8 cellular contexts compared by ENCODE assay signal in the genomic region with DNA sequence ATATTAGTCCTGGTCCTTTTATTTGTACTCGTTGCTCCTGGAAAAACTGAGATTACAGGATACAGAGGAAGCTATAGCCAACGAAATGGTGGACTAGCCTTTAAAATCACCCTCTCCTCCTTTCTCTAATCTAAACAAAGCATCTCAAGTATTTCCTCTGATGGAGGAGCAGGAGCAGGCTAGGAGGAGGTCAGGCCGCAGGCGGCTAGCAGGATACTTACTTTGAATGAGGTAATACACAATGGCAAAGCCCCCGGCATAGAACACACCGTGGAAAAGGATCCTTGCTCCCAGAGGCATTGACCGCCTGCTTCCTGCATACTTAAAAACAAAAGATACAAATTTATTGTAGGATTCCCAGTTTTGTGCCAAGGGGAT.
A peak's percentile ranks its signal among the peaks of the same experiment; 100 is the strongest.
DNase-seq lines count a peak whose midpoint lies in the region; ATAC-seq and TF ChIP-seq lines count a peak whose summit lies in the region.

No MANE protein-coding gene starts in this region.

- H3K27me3 Mint-ChIP-seq in CD14-positive monocyte (ENCODE audit: low read depth in 3 of 3) (peaks cover 0 to 3% (median 0%) of the 10 kb centered on the region in 3 donors), natural killer cell (ENCODE audit: low read depth in 2 of 2) (no peaks in the 10 kb centered on the region)

- H3K27me3 ChIP-seq in dorsolateral prefrontal cortex = no peaks in the 10 kb centered on the region

- intact Hi-C loops in CD14-positive monocyte (cut with micrococcal nuclease) = no loop called here
- intact Hi-C loops in dorsolateral prefrontal cortex (cut with DNase I) = loop anchor here (5.0 kb wide), 1 partner anchor 65 kb away; a partner anchor contains a TSS
- intact Hi-C loops in natural killer cell (cut with micrococcal nuclease) = loop anchor here (5.0 kb wide), 1 partner anchor 35 kb away; no protein-coding TSS in a partner anchor

- H3K36me3 Mint-ChIP-seq in CD14-positive monocyte (peaks cover 54 to 65% of the 10 kb centered on the region in 2 donors), natural killer cell (no peaks in the 10 kb centered on the region)

- H3K4me3 ChIP-seq in dorsolateral prefrontal cortex = peak overlapping the region in 25 of 59 donors; percentile 5 to 42 (median 25)

- H3K9me3 Mint-ChIP-seq in CD14-positive monocyte (no peaks in the 10 kb centered on the region), natural killer cell (no peaks in the 10 kb centered on the region)

- H3K4me3 Mint-ChIP-seq in CD14-positive monocyte (no peak overlapping the region), natural killer cell (peak overlapping the region; percentile 80)

- H3K4me1 Mint-ChIP-seq in CD14-positive monocyte (peaks cover 52% of the 10 kb centered on the region), natural killer cell (peaks cover 95 to 97% of the 10 kb centered on the region in 2 donors)

- TF ChIP-seq CTCF in CD14-positive monocyte (IDR thresholded peaks at IDR 0.05) (no peak), dorsolateral prefrontal cortex (IDR thresholded peaks at IDR 0.05 in 54 of 56, conservative IDR thresholded peaks at IDR 0.05 in 2 of 56; ENCODE audit: low read depth in 1 of 56, partially characterized antibody in 56 of 56) (no peak), natural killer cell (IDR thresholded peaks at IDR 0.05) (no peak)

- no peak for ATAC-seq in natural killer cell

- DNase-seq in CD14-positive monocyte (ENCODE audit: low spot score) (no peak), NCI-H2227 (lab: John Stamatoyannopoulos, UW; ENCODE audit: unreplicated experiment) (peak; percentile 31), dorsolateral prefrontal cortex (no peak), natural killer cell (no peak), NCI-H1417 treated with DMSO at 0.1 percent for 48 hours (lab: John Stamatoyannopoulos, UW) (no peak), SKM-1 (lab: John Stamatoyannopoulos, UW; ENCODE audit: unreplicated experiment) (no peak), HK-2 (ENCODE audit: unreplicated experiment) (no peak)
- no peak for DNase-seq in stimulated activated CD4-positive, alpha-beta T cell treated with anti-CD3 and anti-CD28 coated beads, Interleukin-4, amount 100 ng/mL, for 4 hours

- peak overlapping the region; percentile 40 to 93 (median 86) for H3K27ac ChIP-seq in dorsolateral prefrontal cortex

- H3K27ac Mint-ChIP-seq in CD14-positive monocyte (peak overlapping the region in 6 of 7 donors; percentile 47 to 86 (median 82)), natural killer cell (peak overlapping the region; percentile 90 to 99)

Comparison
In these comparisons a context has a peak if more than half of its experiments do, and no peak if none do; other contexts are left out.
1. intact Hi-C loops: an anchor here in dorsolateral prefrontal cortex (5.0 kb wide) and natural killer cell (5.0 kb wide); none called in CD14-positive monocyte.